ENCODE assay signal across 34 cellular contexts in genomic region chr22:41398921-41399320, GRCh38.
"Had no signal": no experiment of that assay in that cellular context is flagged by ENCODE, and none has a peak within 500 bp of the region (broad histone marks: within the 10 kb centered on the region; RNA-seq: fewer than 3 reads in every experiment).

No MANE protein-coding gene starts in this region.

- H3K27me3 ChIP-seq: adrenal gland, ascending aorta, cardiac muscle cell, colonic mucosa, gastroesophageal sphincter, left lung, pancreas, stomach, suprapubic skin, transverse colon had no signal

- H3K4me3 Mint-ChIP-seq: activated naive CD4-positive, alpha-beta T cell treated with anti-CD3 and anti-CD28 coated beads for 36 hours; activated naive CD8-positive, alpha-beta T cell treated with anti-CD3 and anti-CD28 coated beads for 36 hours; brain; effector memory CD8-positive, alpha-beta T cell; nephron; stimulated activated memory B cell treated with anti-CD40 and anti-IgM and Interleukin-4, amounts not matched to agents 10 μg/mL and 1 μg/mL and 100 μg/mL, for 72 hours had no signal

- H3K27ac ChIP-seq: ascending aorta, cardiac muscle cell, colonic mucosa, left lung, pancreas, psoas muscle, stomach, suprapubic skin, WERI-Rb-1 had no signal

- H3K4me3 ChIP-seq: adrenal gland, ascending aorta, cardiac muscle cell, colonic mucosa, gastroesophageal sphincter, left lung, lung, mucosa of descending colon, pancreas, psoas muscle, smooth muscle cell, stomach, suprapubic skin, transverse colon had no signal

- H3K4me2 ChIP-seq: smooth muscle cell had no signal

- ATAC-seq: activated CD4-positive, CD25-positive, alpha-beta regulatory T cell treated with anti-CD3 and anti-CD28 coated beads, Interleukin-2, amount 50 U/mL, for 24 hours; effector memory CD8-positive, alpha-beta T cell; gastroesophageal sphincter; left lung; mucosa of descending colon; pancreas; psoas muscle; stimulated activated memory B cell treated with anti-CD40 and anti-IgM and Interleukin-4, amounts not matched to agents 10 μg/mL and 1 μg/mL and 100 μg/mL, for 72 hours had no signal

- H3K27me3 Mint-ChIP-seq: activated naive CD8-positive, alpha-beta T cell treated with anti-CD3 and anti-CD28 coated beads for 36 hours; brain; effector memory CD8-positive, alpha-beta T cell; stimulated activated memory B cell treated with anti-CD40 and anti-IgM and Interleukin-4, amounts not matched to agents 10 μg/mL and 1 μg/mL and 100 μg/mL, for 72 hours had no signal

- H3K9me3 ChIP-seq: adrenal gland, ascending aorta, colonic mucosa, gastroesophageal sphincter, left lung, mucosa of descending colon, pancreas, psoas muscle, stomach, suprapubic skin, transverse colon had no signal

- DNase-seq: activated CD4-positive, alpha-beta T cell treated with anti-CD3 and anti-CD28 coated beads for 48 hours; activated CD4-positive, alpha-beta T cell treated with anti-CD3 and anti-CD28 coated beads, Interleukin-2, amount 50 U/mL, for 48 hours; activated CD8-positive, alpha-beta memory T cell treated with anti-CD3 and anti-CD28 coated beads for 24 hours; activated effector memory CD4-positive, alpha-beta T cell treated with anti-CD3 and anti-CD28 coated beads, Interleukin-2, amount 50 U/mL, for 16 hours; activated naive CD4-positive, alpha-beta T cell treated with anti-CD3 and anti-CD28 coated beads for 36 hours; activated naive CD8-positive, alpha-beta T cell treated with anti-CD3 and anti-CD28 coated beads for 36 hours; adrenal gland; cerebellar nuclear complex; colonic mucosa; effector memory CD8-positive, alpha-beta T cell; erythroblast; hypothalamus; kidney glomerular epithelial cell; left lung; mesendoderm; mucosa of descending colon; psoas muscle; stimulated activated CD4-positive, alpha-beta T cell treated with anti-CD3 and anti-CD28 coated beads, Interleukin-1b, Interleukin-23, amount 100 ng/mL, for 48 hours; stimulated activated CD4-positive, alpha-beta T cell treated with anti-CD3 and anti-CD28 coated beads, Interleukin-4, amount 100 ng/mL, for 4 hours; stimulated activated CD8-positive, alpha-beta memory T cell treated with anti-CD3 and anti-CD28 coated beads, Interleukin-4, amount 100 ng/mL, for 48 hours; stomach; transverse colon; WERI-Rb-1 had no signal

- H3K27ac Mint-ChIP-seq: activated naive CD4-positive, alpha-beta T cell treated with anti-CD3 and anti-CD28 coated beads for 36 hours; activated naive CD8-positive, alpha-beta T cell treated with anti-CD3 and anti-CD28 coated beads for 36 hours; effector memory CD8-positive, alpha-beta T cell; stimulated activated memory B cell treated with anti-CD40 and anti-IgM and Interleukin-4, amounts not matched to agents 10 μg/mL and 1 μg/mL and 100 μg/mL, for 72 hours had no signal

- H3K9me3 Mint-ChIP-seq: activated naive CD4-positive, alpha-beta T cell treated with anti-CD3 and anti-CD28 coated beads for 36 hours; activated naive CD8-positive, alpha-beta T cell treated with anti-CD3 and anti-CD28 coated beads for 36 hours; effector memory CD8-positive, alpha-beta T cell; nephron; stimulated activated memory B cell treated with anti-CD40 and anti-IgM and Interleukin-4, amounts not matched to agents 10 μg/mL and 1 μg/mL and 100 μg/mL, for 72 hours had no signal
